Comparison of ENCODE assay signal across 22 cellular contexts in genomic region chr2:173860566-173860965, GRCh38.
"Had no signal": no experiment of that assay in that cellular context is flagged by ENCODE, and none has a peak within 500 bp of the region (broad histone marks: within the 10 kb centered on the region; RNA-seq: fewer than 3 reads in every experiment).

No MANE protein-coding gene starts in this region.

- H3K4me1 Mint-ChIP-seq: activated naive CD4-positive, alpha-beta T cell treated with anti-CD3 and anti-CD28 coated beads, Interleukin-2, amount 50 U/mL, for 24 hours; central memory CD8-positive, alpha-beta T cell had no signal

- ATAC-seq: activated T-cell treated with anti-CD3 and anti-CD28 coated beads, Interleukin-2, amount 50 U/mL, for 4 hours; left lung; natural killer cell had no signal

- FAIRE-seq: bronchial epithelial cell, colon, endometrium, frontal cortex, islet of Langerhans had no signal

- H3K27ac Mint-ChIP-seq: activated CD4-positive, alpha-beta memory T cell treated with anti-CD3 and anti-CD28 coated beads for 36 hours; activated CD4-positive, alpha-beta T cell treated with anti-CD3 and anti-CD28 coated beads, Interleukin-2, amount 10 ng/mL, durations not matched to agents 24 days and 14 days; activated naive CD4-positive, alpha-beta T cell treated with anti-CD3 and anti-CD28 coated beads, Interleukin-2, amount 50 U/mL, for 24 hours; activated T-helper 2 cell treated with anti-CD3 and anti-CD28 coated beads, Interferon-gamma antibody, Interleukin-2, Interleukin-4, amounts not matched to agents 10 μg/mL and 5 μg/mL and 100 μg/mL, durations not matched to agents 14 hours and 24 hours and 36 hours; natural killer cell had no signal

- H3K4me3 Mint-ChIP-seq: activated CD4-positive, alpha-beta memory T cell treated with anti-CD3 and anti-CD28 coated beads for 36 hours; activated CD4-positive, alpha-beta T cell treated with anti-CD3 and anti-CD28 coated beads, Interleukin-2, amount 10 ng/mL, durations not matched to agents 24 days and 14 days; activated naive CD4-positive, alpha-beta T cell treated with anti-CD3 and anti-CD28 coated beads, Interleukin-2, amount 50 U/mL, for 24 hours; activated T-cell treated with anti-CD3 and anti-CD28 coated beads, Interleukin-2, amount 50 U/mL, for 4 hours; central memory CD8-positive, alpha-beta T cell; natural killer cell had no signal

- H3K9me3 Mint-ChIP-seq: activated CD4-positive, alpha-beta memory T cell treated with anti-CD3 and anti-CD28 coated beads for 36 hours; activated CD4-positive, alpha-beta T cell treated with anti-CD3 and anti-CD28 coated beads, Interleukin-2, amount 10 ng/mL, durations not matched to agents 24 days and 14 days; activated naive CD4-positive, alpha-beta T cell treated with anti-CD3 and anti-CD28 coated beads, Interleukin-2, amount 50 U/mL, for 24 hours; activated T-cell treated with anti-CD3 and anti-CD28 coated beads, Interleukin-2, amount 50 U/mL, for 4 hours; activated T-helper 2 cell treated with anti-CD3 and anti-CD28 coated beads, Interferon-gamma antibody, Interleukin-2, Interleukin-4, amounts not matched to agents 10 μg/mL and 5 μg/mL and 100 μg/mL, durations not matched to agents 14 hours and 24 hours and 36 hours; central memory CD8-positive, alpha-beta T cell; natural killer cell had no signal

- DNase-seq: activated CD4-positive, alpha-beta memory T cell treated with anti-CD3 and anti-CD28 coated beads for 36 hours; activated CD4-positive, alpha-beta T cell treated with anti-CD3 and anti-CD28 coated beads, Interleukin-2, amount 10 ng/mL, durations not matched to agents 24 days and 14 days; activated CD4-positive, CD25-positive, alpha-beta regulatory T cell treated with anti-CD3 and anti-CD28 coated beads, Interleukin-2, amount 50 U/mL, for 72 hours; activated T-cell treated with anti-CD3 and anti-CD28 coated beads, Interleukin-2, amount 50 U/mL, for 4 hours; effector CD8-positive, alpha-beta T cell; left lung; lower lobe of right lung; mesenchymal stem cell; natural killer cell; right lobe of liver; stimulated activated CD4-positive, alpha-beta T cell treated with anti-CD3 and anti-CD28 coated beads, Interleukin-2, amount 100 ng/mL, for 48 hours; stimulated activated naive CD4-positive, alpha-beta T cell treated with Interleukin-2 at 50 U/mL for 16 hours; thyroid gland; upper lobe of right lung had no signal

- H3K36me3 Mint-ChIP-seq: activated CD4-positive, alpha-beta memory T cell treated with anti-CD3 and anti-CD28 coated beads for 36 hours; activated naive CD4-positive, alpha-beta T cell treated with anti-CD3 and anti-CD28 coated beads, Interleukin-2, amount 50 U/mL, for 24 hours; natural killer cell had no signal

- H3K27me3 Mint-ChIP-seq: activated naive CD4-positive, alpha-beta T cell treated with anti-CD3 and anti-CD28 coated beads, Interleukin-2, amount 50 U/mL, for 24 hours had no signal
